Comparison of ENCODE assay signal across 7 cellular contexts in genomic region chr17:75517277-75517865, GRCh38. TPM values are rescaled to one million over a fixed set of nuclear protein-coding genes. Genes with fewer than 3 reads are reported as not detected.
DNase-seq lines count a peak whose midpoint lies in the region; TF ChIP-seq lines count a peak whose summit lies in the region.

No MANE protein-coding gene starts in this region.

- no peak overlapping the region for H3K23ac ChIP-seq in H9 (ENCODE audit: insufficient read length, low read depth, low read length)

- H2BK5ac ChIP-seq in H9 (ENCODE audit: insufficient read length, low read length) = no peak overlapping the region

- TF ChIP-seq CTCF in H9 (conservative IDR thresholded peaks at IDR 0.05) = peak; percentile 23; the same call in 2 of the 3 replicates
- no peak for TF ChIP-seq CTCF in nephron progenitor cell (IDR thresholded peaks at IDR 0.05)

- H3K4me3 Mint-ChIP-seq in H9 (peak overlapping the region; percentile 85 to 89), nephron progenitor cell (peak overlapping the region; percentile 86)

- H2BK15ac ChIP-seq in H9 (ENCODE audit: low read depth, low read length) = no peak overlapping the region

- H4K91ac ChIP-seq in H9 (ENCODE audit: insufficient read length, low read depth, low read length) = no peak overlapping the region

- peaks cover 8% of the 10 kb centered on the region for H3K23me2 ChIP-seq in H9 (ENCODE audit: insufficient read length, low read depth, low read length, poor library complexity, severe bottlenecking)

- H3K27me3 Mint-ChIP-seq in H9 (ENCODE audit: low read depth) = no peaks in the 10 kb centered on the region; the same call in 1 of the 2 replicates
- H3K27me3 Mint-ChIP-seq in nephron progenitor cell (ENCODE audit: low read depth, poor library complexity) = peaks cover 7% of the 10 kb centered on the region

- H3K4me3 ChIP-seq in SK-N-MC = peak overlapping the region; percentile 85

- H3K56ac ChIP-seq in H9 (ENCODE audit: insufficient read length, low read depth, low read length) = no peak overlapping the region

- H2BK20ac ChIP-seq in H9 (ENCODE audit: low read depth, low read length, poor library complexity, severe bottlenecking) = no peak overlapping the region

- no peaks in the 10 kb centered on the region for H3K27me3 ChIP-seq in H9 (ENCODE audit: insufficient read depth, low read length)

- H4K5ac ChIP-seq in H9 (ENCODE audit: insufficient read length, low read depth, low read length) = no peak overlapping the region

- H4K8ac ChIP-seq in H9 (replicated peaks; ENCODE audit: insufficient read length, low read depth, low read length) = no peak overlapping the region

- peaks cover 13 to 51% (median 46%) of the 10 kb centered on the region in 3 experiments; a peak in 6 of 7 replicates for H3K36me3 Mint-ChIP-seq in H9 (ENCODE audit: insufficient read depth in 1 of 3, low read depth in 3 of 3)
- peaks cover 31% of the 10 kb centered on the region for H3K36me3 Mint-ChIP-seq in nephron progenitor cell (ENCODE audit: low read depth)

- H3K14ac ChIP-seq in H9 (ENCODE audit: insufficient read depth, low read length) = no peak overlapping the region

- no CpG with 5 or more reads among the region's 11 CpGs for WGBS in H9 (ENCODE audit: extremely low coverage, insufficient read length, low lambda C conversion rate)

- no peaks in the 10 kb centered on the region; the same call in 1 of the 2 replicates for H3K79me2 ChIP-seq in H9 (ENCODE audit: insufficient read depth, low read length)

- no peaks in the 10 kb centered on the region; the same call in 1 of the 2 replicates for H3K4me1 ChIP-seq in H9 (ENCODE audit: insufficient read depth, low read length)

- H3K18ac ChIP-seq in H9 (ENCODE audit: insufficient read length, low read depth, low read length) = no peak overlapping the region

- no peak overlapping the region for H3T11ph ChIP-seq in H9 (ENCODE audit: low read length)

- no peak overlapping the region for H2AK5ac ChIP-seq in H9 (ENCODE audit: insufficient read length, low read length)

- no peak overlapping the region for H2BK12ac ChIP-seq in H9 (ENCODE audit: insufficient read length, low read depth, low read length)

- peaks cover 17 to 26% of the 10 kb centered on the region in 2 experiments for H3K4me1 Mint-ChIP-seq in H9
- peaks cover 34% of the 10 kb centered on the region for H3K4me1 Mint-ChIP-seq in nephron progenitor cell

- H3K9me3 Mint-ChIP-seq in H9 (no peaks in the 10 kb centered on the region), nephron progenitor cell (no peaks in the 10 kb centered on the region)

- H3K27ac ChIP-seq in H9 (ENCODE audit: insufficient read length, low read depth, low read length) = no peak overlapping the region
- no peak overlapping the region for H3K27ac ChIP-seq in SK-N-MC

- H3K9ac ChIP-seq in H9 (ENCODE audit: extremely low read depth, insufficient read length, low read length) (no peak overlapping the region), SK-N-MC (ENCODE audit: insufficient read length) (peak overlapping the region; percentile 78)

- no peaks in the 10 kb centered on the region for H4K20me1 ChIP-seq in H9 (ENCODE audit: control insufficient read depth, insufficient read depth, insufficient read length)

- peak overlapping the region; percentile 76 for H3K4me2 ChIP-seq in H9 (ENCODE audit: insufficient read depth, insufficient read length, low read length)

- no peak overlapping the region for H2AFZ ChIP-seq in H9 (ENCODE audit: low read length)

- in situ Hi-C loops in G401 (cut with HindIII; ENCODE audit: low sequenced_read_pairs) = no loop called here

- no peaks in the 10 kb centered on the region for H3K79me1 ChIP-seq in H9 (ENCODE audit: insufficient read depth, low read depth, low read length, poor library complexity, severe bottlenecking)

- H3K27ac Mint-ChIP-seq in H9 = no peak overlapping the region; a peak in 1 of 7 replicates
- no peak overlapping the region for H3K27ac Mint-ChIP-seq in nephron progenitor cell

- no peak overlapping the region for H3K4ac ChIP-seq in H9 (ENCODE audit: low read depth, low read length)

- no peaks in the 10 kb centered on the region for H3K9me3 ChIP-seq in H9 (ENCODE audit: control insufficient read depth, low read depth, low read length)
- no peaks in the 10 kb centered on the region for H3K9me3 ChIP-seq in SK-N-MC (ENCODE audit: low read depth, low read length)

- no peaks in the 10 kb centered on the region for H3K36me3 ChIP-seq in SK-N-MC (ENCODE audit: insufficient read depth, low read length)

- DNase-seq in H9 (peak; percentile 71), SK-N-MC (ENCODE audit: low read depth, low spot score) (no peak), nephron progenitor cell (no peak), hypothalamus (lab: John Stamatoyannopoulos, UW) (no peak), NCI-H2196 treated with DMSO at 0.1 percent for 48 hours (lab: John Stamatoyannopoulos, UW; ENCODE audit: unreplicated experiment) (no peak), G401 (ENCODE audit: low spot score) (no peak)
- peak; percentile 29 for DNase-seq in effector CD4-positive, alpha-beta T cell

- no peak overlapping the region for H2BK120ac ChIP-seq in H9 (ENCODE audit: low read depth, low read length, poor library complexity, severe bottlenecking)

RNA-seq across cellular contexts. Expression of gene TSEN54, which starts 1.0 kb away (rescaled TPM):
- 44.5 and 45.5 TPM in 2 replicates for total RNA-seq in H9 (2021)
- total RNA-seq in G401 (2014; rRNA removed; shearing (Covaris generic)) = 47.2 and 56.3 TPM in 2 replicates

RNA-seq across cellular contexts. Expression of gene CASKIN2, which starts 2.0 kb away (rescaled TPM):
- 35.2 and 37.0 TPM in 2 replicates for total RNA-seq in H9 (2021)
- 11.6 and 11.8 TPM in 2 replicates for total RNA-seq in G401 (2014; rRNA removed; shearing (Covaris generic))

RNA-seq across cellular contexts. Expression of gene LLGL2, which starts 8.1 kb away (rescaled TPM):
- 85.9 and 90.4 TPM in 2 replicates for total RNA-seq in H9 (2021)
- total RNA-seq in G401 (2014; rRNA removed; shearing (Covaris generic)) = 28.9 and 37.8 TPM in 2 replicates

Comparison
In these comparisons a context has a peak if more than half of its experiments do, and no peak if none do; other contexts are left out.
1. DNase-seq: peak in H9 (single experiment) and effector CD4-positive, alpha-beta T cell (single experiment); none in SK-N-MC (single experiment), nephron progenitor cell (single experiment), hypothalamus (0 of 51), NCI-H2196 treated with DMSO at 0.1 percent for 48 hours (single experiment) and G401 (single experiment).